ENCODE assay signal across 10 cellular contexts in the genomic region with DNA sequence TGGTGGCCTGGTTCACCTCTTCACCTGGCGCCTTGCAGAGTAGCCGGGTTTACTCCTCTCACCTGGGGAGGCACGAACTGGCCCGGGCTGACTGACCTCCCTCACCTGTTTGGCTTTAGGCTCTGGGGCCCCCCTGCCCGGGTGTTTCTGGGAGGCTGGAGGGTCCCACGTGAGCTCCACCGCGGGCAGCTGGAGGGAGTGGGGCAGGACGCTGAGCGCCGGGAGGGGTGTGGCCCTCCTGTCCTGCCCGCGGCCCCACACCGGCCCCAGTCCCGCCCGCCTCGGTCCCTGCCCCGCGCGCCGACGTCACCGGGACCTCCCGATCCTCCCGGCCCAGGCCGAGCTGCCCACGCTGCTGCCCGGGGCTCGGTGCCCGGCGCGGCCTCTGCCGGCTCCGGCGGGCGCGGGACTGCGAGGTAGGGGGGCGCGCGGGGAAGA. TPM values are rescaled to one million over a fixed set of nuclear protein-coding genes. Genes with fewer than 3 reads are reported as not detected.
DNase-seq lines count a peak whose midpoint lies in the region; ATAC-seq and TF ChIP-seq lines count a peak whose summit lies in the region.
"Had no signal": no experiment of that assay in that cellular context is flagged by ENCODE, and none has a peak within 500 bp of the region (broad histone marks: within the 10 kb centered on the region; RNA-seq: fewer than 3 reads in every experiment).

A gene with protein sequence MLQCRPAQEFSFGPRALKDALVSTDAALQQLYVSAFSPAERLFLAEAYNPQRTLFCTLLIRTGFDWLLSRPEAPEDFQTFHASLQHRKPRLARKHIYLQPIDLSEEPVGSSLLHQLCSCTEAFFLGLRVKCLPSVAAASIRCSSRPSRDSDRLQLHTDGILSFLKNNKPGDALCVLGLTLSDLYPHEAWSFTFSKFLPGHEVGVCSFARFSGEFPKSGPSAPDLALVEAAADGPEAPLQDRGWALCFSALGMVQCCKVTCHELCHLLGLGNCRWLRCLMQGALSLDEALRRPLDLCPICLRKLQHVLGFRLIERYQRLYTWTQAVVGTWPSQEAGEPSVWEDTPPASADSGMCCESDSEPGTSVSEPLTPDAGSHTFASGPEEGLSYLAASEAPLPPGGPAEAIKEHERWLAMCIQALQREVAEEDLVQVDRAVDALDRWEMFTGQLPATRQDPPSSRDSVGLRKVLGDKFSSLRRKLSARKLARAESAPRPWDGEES (plus strand): TSS at position 322 of the 438 bp plus-strand sequence. CDS start 12,250 bp downstream, outside the sequence.

- H3K4me2 ChIP-seq in Karpas-422 (ENCODE audit: low read depth, low read length, poor library complexity, severe bottlenecking), result no peak within 1 kb of the TSS

- peaks cover 3% of the 10 kb centered on the region for H3K4me1 ChIP-seq in iPS-15b (ENCODE audit: control insufficient read depth, insufficient read depth, low read length)
- no peaks in the 10 kb centered on the region for H3K4me1 ChIP-seq in Karpas-422 (ENCODE audit: low read length)

- H2AFZ ChIP-seq in Karpas-422 (ENCODE audit: low read length), result no peak within 1 kb of the TSS

- H3K36me3 ChIP-seq in iPS-15b (ENCODE audit: control insufficient read depth, insufficient read depth, low read length), result no peaks in the 10 kb centered on the region
- no peaks in the 10 kb centered on the region for H3K36me3 ChIP-seq in Karpas-422 (ENCODE audit: insufficient read depth, low read length)

- H3K9me3 ChIP-seq in iPS-15b (ENCODE audit: control insufficient read depth, insufficient read depth, low read length), result no peaks in the 10 kb centered on the region
- H3K9me3 ChIP-seq in Karpas-422 (ENCODE audit: low read length), result no peaks in the 10 kb centered on the region

- no peak within 1 kb of the TSS for H3K9ac ChIP-seq in iPS-15b (ENCODE audit: low read depth, low read length)
- no peak within 1 kb of the TSS for H3K9ac ChIP-seq in Karpas-422 (ENCODE audit: low read length)

- no peaks in the 10 kb centered on the region for H3K79me2 ChIP-seq in Karpas-422 (ENCODE audit: low read length)

- H3K27ac ChIP-seq in VCaP (peak within 1 kb of the TSS; percentile 16; the same call in 1 of the 2 replicates), Karpas-422 (ENCODE audit: low read length) (no peak within 1 kb of the TSS)
- H3K27ac ChIP-seq: 22Rv1 had no signal

- H3K27me3 ChIP-seq in iPS-15b (ENCODE audit: control insufficient read depth, insufficient read depth, low read length) (peaks cover 23% of the 10 kb centered on the region), Karpas-422 (ENCODE audit: low read length) (no peaks in the 10 kb centered on the region)

- peak; percentile 79 for DNase-seq in DMS53 (lab: John Stamatoyannopoulos, UW)
- DNase-seq in DMS53 treated with DMSO at 0.1 percent for 48 hours (lab: John Stamatoyannopoulos, UW; ENCODE audit: unreplicated experiment), result no peak
- DNase-seq in stimulated activated naive B cell treated with anti-CD40 and anti-IgM and Interleukin-4, amounts not matched to agents 10 μg/mL and 1 μg/mL and 100 μg/mL, for 72 hours, result no peak
- no peak for DNase-seq in Karpas-422
- no peak for DNase-seq in D341Med (ENCODE audit: low spot score)
- DNase-seq: NCI-H345 had no signal

- no peak for TF ChIP-seq CTCF in VCaP (conservative IDR thresholded peaks at IDR 0.05)

- H3K36me3 Mint-ChIP-seq in stimulated activated naive B cell treated with anti-CD40 and anti-IgM and Interleukin-4, amounts not matched to agents 10 μg/mL and 1 μg/mL and 100 μg/mL, for 72 hours, result no peaks in the 10 kb centered on the region

- no peaks in the 10 kb centered on the region for H4K20me1 ChIP-seq in Karpas-422 (ENCODE audit: insufficient read depth, low read depth, low read length)

- peak; percentile 10 to 20 for ATAC-seq in stimulated activated naive B cell treated with anti-CD40 and anti-IgM and Interleukin-4, amounts not matched to agents 10 μg/mL and 1 μg/mL and 100 μg/mL, for 72 hours (replicated peaks)
- no peak for ATAC-seq in GM19463 (IDR thresholded peaks at IDR 0.05; ENCODE audit: unreplicated experiment)

- H3K27me3 Mint-ChIP-seq in stimulated activated naive B cell treated with anti-CD40 and anti-IgM and Interleukin-4, amounts not matched to agents 10 μg/mL and 1 μg/mL and 100 μg/mL, for 72 hours, result peaks cover 41 to 56% of the 10 kb centered on the region in 2 donors

- peak within 1 kb of the TSS; percentile 66 to 79 for H3K4me3 Mint-ChIP-seq in stimulated activated naive B cell treated with anti-CD40 and anti-IgM and Interleukin-4, amounts not matched to agents 10 μg/mL and 1 μg/mL and 100 μg/mL, for 72 hours

- no peaks in the 10 kb centered on the region for H3K9me3 Mint-ChIP-seq in stimulated activated naive B cell treated with anti-CD40 and anti-IgM and Interleukin-4, amounts not matched to agents 10 μg/mL and 1 μg/mL and 100 μg/mL, for 72 hours

- H3K9me2 ChIP-seq in Karpas-422 (replicated peaks; ENCODE audit: insufficient read depth, low read length), result no peaks in the 10 kb centered on the region

- H3K4me3 ChIP-seq in iPS-15b (ENCODE audit: low read depth, low read length) (peak within 1 kb of the TSS; percentile 43), Karpas-422 (ENCODE audit: low read length) (no peak within 1 kb of the TSS)

- peaks cover 14 to 37% of the 10 kb centered on the region in 2 donors for H3K4me1 Mint-ChIP-seq in stimulated activated naive B cell treated with anti-CD40 and anti-IgM and Interleukin-4, amounts not matched to agents 10 μg/mL and 1 μg/mL and 100 μg/mL, for 72 hours

- peak within 1 kb of the TSS; percentile 89 for H3K27ac Mint-ChIP-seq in stimulated activated naive B cell treated with anti-CD40 and anti-IgM and Interleukin-4, amounts not matched to agents 10 μg/mL and 1 μg/mL and 100 μg/mL, for 72 hours

RNA-seq across cellular contexts. Expression of the gene that starts here (rescaled TPM):
- not detected in 2 replicates for total RNA-seq in Karpas-422 (2014; rRNA removed; shearing (Covaris generic); ENCODE audit: low replicate concordance)
